ENCODE assay signal across 10 cellular contexts in the genomic region with DNA sequence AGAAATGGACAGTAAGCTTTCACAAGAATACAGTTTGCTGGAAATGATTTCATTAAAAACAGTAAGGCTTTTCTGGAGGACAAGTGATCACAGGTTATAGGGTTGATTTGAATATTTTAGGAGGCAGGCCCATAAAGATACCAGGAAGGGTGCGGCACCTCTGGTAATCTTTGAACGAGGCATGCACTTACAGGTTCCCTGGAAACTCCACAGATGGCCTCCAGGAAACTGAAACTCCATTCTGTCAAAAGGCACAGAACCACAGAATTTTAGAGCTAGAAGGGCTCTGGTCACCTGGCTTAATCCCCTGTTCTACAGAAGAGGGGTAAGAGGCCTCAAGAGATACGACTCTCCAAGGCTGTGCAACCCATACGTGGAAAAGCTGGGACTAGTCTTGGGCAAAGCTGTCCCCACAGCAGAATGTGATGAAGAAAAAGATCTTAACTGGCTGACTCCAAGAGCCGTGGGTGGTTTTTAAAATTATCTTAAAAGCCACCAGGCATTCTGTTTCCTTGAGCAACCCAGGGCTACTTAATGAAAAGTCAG. TPM values are rescaled to one million over a fixed set of nuclear protein-coding genes. Genes with fewer than 3 reads are reported as not detected.
A peak's percentile ranks its signal among the peaks of the same experiment; 100 is the strongest.
DNase-seq lines count a peak whose midpoint lies in the region; ATAC-seq and TF ChIP-seq lines count a peak whose summit lies in the region.
"Had no signal": no experiment of that assay in that cellular context is flagged by ENCODE, and none has a peak within 500 bp of the region (broad histone marks: within the 10 kb centered on the region; RNA-seq: fewer than 3 reads in every experiment).

No MANE protein-coding gene starts in this region.

- no peak for TF ChIP-seq CTCF in transverse colon (IDR thresholded peaks at IDR 0.05)

- ATAC-seq in activated naive CD8-positive, alpha-beta T cell treated with anti-CD3 and anti-CD28 coated beads, Interleukin-2, amount 10 ng/mL, durations not matched to agents 7 days and 5 days (ENCODE audit: low read depth), result no peak
- ATAC-seq in left colon (peak; percentile 57), HG02571 (IDR thresholded peaks at IDR 0.05; ENCODE audit: unreplicated experiment) (no peak)

- H3K9me3 ChIP-seq in transverse colon, result no peaks in the 10 kb centered on the region

- no peak for DNase-seq in activated naive CD4-positive, alpha-beta T cell treated with anti-CD3 and anti-CD28 coated beads, Interleukin-2, amount 50 U/mL, for 16 hours
- DNase-seq in activated naive CD8-positive, alpha-beta T cell treated with anti-CD3 and anti-CD28 coated beads, Interleukin-2, amount 10 ng/mL, durations not matched to agents 7 days and 5 days, result no peak
- peak; percentile 43 to 66 for DNase-seq in left colon
- DNase-seq in transverse colon, result peak; percentile 64
- DNase-seq in NCI-H446 treated with DMSO at 0.1 percent for 48 hours (lab: John Stamatoyannopoulos, UW), result no peak
- no peak for DNase-seq in NCI-H146 (lab: John Stamatoyannopoulos, UW)

- H3K27ac ChIP-seq in transverse colon, result peak overlapping the region; percentile 83 to 95 (median 91)

- 40% methylated on average over 5 of the region's 5 CpGs; no CpG with 5 or more reads in 1 of the 2 donors for WGBS in transverse colon (ENCODE audit: low coverage in 1 of 2), 2 donors

- peak overlapping the region; percentile 78 for H3K4me3 Mint-ChIP-seq in activated naive CD4-positive, alpha-beta T cell treated with anti-CD3 and anti-CD28 coated beads, Interleukin-2, amount 50 U/mL, for 24 hours
- peak overlapping the region; percentile 75 for H3K4me3 Mint-ChIP-seq in activated naive CD8-positive, alpha-beta T cell treated with anti-CD3 and anti-CD28 coated beads, Interleukin-2, amount 10 ng/mL, durations not matched to agents 7 days and 5 days

- H3K36me3 Mint-ChIP-seq in activated naive CD4-positive, alpha-beta T cell treated with anti-CD3 and anti-CD28 coated beads, Interleukin-2, amount 50 U/mL, for 24 hours, result no peaks in the 10 kb centered on the region
- H3K36me3 Mint-ChIP-seq in activated naive CD8-positive, alpha-beta T cell treated with anti-CD3 and anti-CD28 coated beads, Interleukin-2, amount 10 ng/mL, durations not matched to agents 7 days and 5 days, result peaks cover 16% of the 10 kb centered on the region

- intact Hi-C loops in left colon (cut with DNase I, micrococcal nuclease) (loop anchor here in 1 of 2 donors (10.0 kb wide), 1 partner anchor 48 kb away; no protein-coding TSS in a partner anchor), transverse colon (cut with DNase I; ENCODE audit: low total_unique reads) (loop anchor here (10.0 kb wide), 1 partner anchor 58 kb away; no protein-coding TSS in a partner anchor)

- H3K27me3 Mint-ChIP-seq in activated naive CD4-positive, alpha-beta T cell treated with anti-CD3 and anti-CD28 coated beads, Interleukin-2, amount 50 U/mL, for 24 hours, result no peaks in the 10 kb centered on the region
- H3K27me3 Mint-ChIP-seq in activated naive CD8-positive, alpha-beta T cell treated with anti-CD3 and anti-CD28 coated beads, Interleukin-2, amount 10 ng/mL, durations not matched to agents 7 days and 5 days, result no peaks in the 10 kb centered on the region

- H3K36me3 ChIP-seq in transverse colon, result peaks cover 0 to 11% (median 5%) of the 10 kb centered on the region in 4 donors

- peak overlapping the region in 3 of 4 donors; percentile 82 to 94 (median 89) for H3K4me3 ChIP-seq in transverse colon

- no peak for TF ChIP-seq EP300 in transverse colon (IDR thresholded peaks at IDR 0.05; ENCODE audit: low read depth)

- POLR2A ChIA-PET in activated naive CD8-positive, alpha-beta T cell treated with anti-CD3 and anti-CD28 coated beads, Interleukin-2, amount 10 ng/mL, durations not matched to agents 7 days and 5 days (lab: Charles Lee), result interaction anchor here (0.7 to 3.7 kb wide), 3 partner anchors 13 to 25 kb away, joined by 3 to 26 read pairs (median 16); no protein-coding TSS in a partner anchor

- H3K9me3 Mint-ChIP-seq in activated naive CD4-positive, alpha-beta T cell treated with anti-CD3 and anti-CD28 coated beads, Interleukin-2, amount 50 U/mL, for 24 hours, result no peaks in the 10 kb centered on the region
- H3K9me3 Mint-ChIP-seq in activated naive CD8-positive, alpha-beta T cell treated with anti-CD3 and anti-CD28 coated beads, Interleukin-2, amount 10 ng/mL, durations not matched to agents 7 days and 5 days, result no peaks in the 10 kb centered on the region

- H3K4me1 ChIP-seq in transverse colon, result peaks cover 4 to 20% (median 11%) of the 10 kb centered on the region in 4 donors

- peak; percentile 37 for TF ChIP-seq POLR2A in transverse colon (IDR thresholded peaks at IDR 0.05)

- in situ Hi-C loops in transverse colon (cut with MboI; ENCODE audit: low pct_ligation_motif_present in 1 of 4, low pct_unique_long_range_greater_than_20kb in 1 of 4, low sequenced_read_pairs in 3 of 4), result no loop called here

- no peak overlapping the region for H3K27ac Mint-ChIP-seq in activated naive CD4-positive, alpha-beta T cell treated with anti-CD3 and anti-CD28 coated beads, Interleukin-2, amount 50 U/mL, for 24 hours
- peak overlapping the region; percentile 40 for H3K27ac Mint-ChIP-seq in activated naive CD8-positive, alpha-beta T cell treated with anti-CD3 and anti-CD28 coated beads, Interleukin-2, amount 10 ng/mL, durations not matched to agents 7 days and 5 days

- no peaks in the 10 kb centered on the region for H3K27me3 ChIP-seq in transverse colon

- peaks cover 55% of the 10 kb centered on the region for H3K4me1 Mint-ChIP-seq in activated naive CD4-positive, alpha-beta T cell treated with anti-CD3 and anti-CD28 coated beads, Interleukin-2, amount 50 U/mL, for 24 hours
- H3K4me1 Mint-ChIP-seq in activated naive CD8-positive, alpha-beta T cell treated with anti-CD3 and anti-CD28 coated beads, Interleukin-2, amount 10 ng/mL, durations not matched to agents 7 days and 5 days, result peaks cover 27% of the 10 kb centered on the region

RNA-seq across cellular contexts. Expression of a gene that starts 1.2 kb away (rescaled TPM):
- total RNA-seq in activated naive CD8-positive, alpha-beta T cell treated with anti-CD3 and anti-CD28 coated beads, Interleukin-2, amount 10 ng/mL, durations not matched to agents 7 days and 5 days, result 1 to 10 TPM; 5.4 to 7.2 TPM
- total RNA-seq in left colon (10 to 100 TPM; 32.7 to 36.4 TPM), transverse colon (10 to 100 TPM; 11.2 to 54.5 (median 41.3) TPM)

RNA-seq across cellular contexts. Expression of a gene that starts 51.2 kb away (rescaled TPM):
- not detected for total RNA-seq in activated naive CD8-positive, alpha-beta T cell treated with anti-CD3 and anti-CD28 coated beads, Interleukin-2, amount 10 ng/mL, durations not matched to agents 7 days and 5 days
- total RNA-seq in left colon (not detected), transverse colon (under 1 TPM in 2 of 4 donors, not detected in 2; 0.14 to 0.64 TPM)
- total RNA-seq: M059J, myocyte had no signal

Comparison
In these comparisons a context has a peak if more than half of its experiments do, and no peak if none do; other contexts are left out.
1. DNase-seq: peak in left colon (2 of 2) and transverse colon (single experiment); none in activated naive CD4-positive, alpha-beta T cell treated with anti-CD3 and anti-CD28 coated beads, Interleukin-2, amount 50 U/mL, for 16 hours (single experiment), activated naive CD8-positive, alpha-beta T cell treated with anti-CD3 and anti-CD28 coated beads, Interleukin-2, amount 10 ng/mL, durations not matched to agents 7 days and 5 days (single experiment), NCI-H446 treated with DMSO at 0.1 percent for 48 hours (single experiment) and NCI-H146 (single experiment).